ENCODE assay signal across 1 cellular context in the genomic region with DNA sequence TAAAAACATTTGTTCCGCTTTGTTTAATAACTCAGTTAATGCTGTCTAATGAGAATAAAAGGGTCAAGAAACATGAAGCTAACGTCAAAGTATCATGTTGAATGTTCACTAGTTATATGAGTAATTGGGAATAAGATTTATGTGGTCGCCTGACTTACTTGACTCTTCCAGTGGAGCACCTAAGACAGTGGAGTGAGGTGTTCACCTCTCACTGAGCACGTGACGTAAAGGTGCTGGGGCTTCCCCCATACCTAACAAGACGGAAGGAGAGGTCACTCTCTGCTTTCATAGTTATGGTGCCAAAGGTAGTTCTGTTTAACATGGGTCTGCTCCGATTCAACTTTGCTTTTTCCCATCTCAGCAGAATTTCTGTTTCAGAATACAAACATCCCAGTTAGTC.
TF ChIP-seq lines count a peak whose summit lies in the region.

No MANE protein-coding gene starts in this region.

TF ChIP-seq in WTC11, 78 proteins besides CTCF, POLR2A, EP300 and RAD21 (continued from another document):
- no peak for TF ChIP-seq RORB (CRISPR knock-in tag; IDR thresholded peaks at IDR 0.05)
- no peak for TF ChIP-seq TEAD4 (CRISPR knock-in tag; IDR thresholded peaks at IDR 0.05)
- TF ChIP-seq ZNF532 (CRISPR knock-in tag; IDR thresholded peaks at IDR 0.05; ENCODE audit: borderline replicate concordance), result no peak
- TF ChIP-seq, protein P1, sequence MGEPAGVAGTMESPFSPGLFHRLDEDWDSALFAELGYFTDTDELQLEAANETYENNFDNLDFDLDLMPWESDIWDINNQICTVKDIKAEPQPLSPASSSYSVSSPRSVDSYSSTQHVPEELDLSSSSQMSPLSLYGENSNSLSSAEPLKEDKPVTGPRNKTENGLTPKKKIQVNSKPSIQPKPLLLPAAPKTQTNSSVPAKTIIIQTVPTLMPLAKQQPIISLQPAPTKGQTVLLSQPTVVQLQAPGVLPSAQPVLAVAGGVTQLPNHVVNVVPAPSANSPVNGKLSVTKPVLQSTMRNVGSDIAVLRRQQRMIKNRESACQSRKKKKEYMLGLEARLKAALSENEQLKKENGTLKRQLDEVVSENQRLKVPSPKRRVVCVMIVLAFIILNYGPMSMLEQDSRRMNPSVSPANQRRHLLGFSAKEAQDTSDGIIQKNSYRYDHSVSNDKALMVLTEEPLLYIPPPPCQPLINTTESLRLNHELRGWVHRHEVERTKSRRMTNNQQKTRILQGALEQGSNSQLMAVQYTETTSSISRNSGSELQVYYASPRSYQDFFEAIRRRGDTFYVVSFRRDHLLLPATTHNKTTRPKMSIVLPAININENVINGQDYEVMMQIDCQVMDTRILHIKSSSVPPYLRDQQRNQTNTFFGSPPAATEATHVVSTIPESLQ (CRISPR knock-in tag; IDR thresholded peaks at IDR 0.05), result no peak
- no peak for TF ChIP-seq ZNF219 (CRISPR knock-in tag; IDR thresholded peaks at IDR 0.05; ENCODE audit: borderline replicate concordance)
- no peak for TF ChIP-seq ELF4 (CRISPR knock-in tag; IDR thresholded peaks at IDR 0.05; ENCODE audit: low read depth)
- no peak for TF ChIP-seq ZNF232 (CRISPR knock-in tag; IDR thresholded peaks at IDR 0.05)
- TF ChIP-seq, protein P2, sequence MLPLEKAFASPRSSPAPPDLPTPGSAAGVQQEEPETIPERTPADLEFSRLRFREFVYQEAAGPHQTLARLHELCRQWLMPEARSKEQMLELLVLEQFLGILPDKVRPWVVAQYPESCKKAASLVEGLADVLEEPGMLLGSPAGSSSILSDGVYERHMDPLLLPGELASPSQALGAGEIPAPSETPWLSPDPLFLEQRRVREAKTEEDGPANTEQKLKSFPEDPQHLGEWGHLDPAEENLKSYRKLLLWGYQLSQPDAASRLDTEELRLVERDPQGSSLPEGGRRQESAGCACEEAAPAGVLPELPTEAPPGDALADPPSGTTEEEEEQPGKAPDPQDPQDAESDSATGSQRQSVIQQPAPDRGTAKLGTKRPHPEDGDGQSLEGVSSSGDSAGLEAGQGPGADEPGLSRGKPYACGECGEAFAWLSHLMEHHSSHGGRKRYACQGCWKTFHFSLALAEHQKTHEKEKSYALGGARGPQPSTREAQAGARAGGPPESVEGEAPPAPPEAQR (CRISPR knock-in tag; IDR thresholded peaks at IDR 0.05), result no peak
TF ChIP-seq in WTC11: peak in this region for 0.
